Comparison of ENCODE assay signal across 8 cellular contexts in genomic region chr11:67372993-67373915, GRCh38. TPM values are rescaled to one million over a fixed set of nuclear protein-coding genes. Genes with fewer than 3 reads are reported as not detected.
DNase-seq lines count a peak whose midpoint lies in the region; ATAC-seq and TF ChIP-seq lines count a peak whose summit lies in the region.

Gene CLCF1 (minus strand): TSS chr11:67373598. CDS start chr11:67373539, 59 bp downstream.

- H3K27me3 Mint-ChIP-seq in MCF 10A (ENCODE audit: insufficient read depth, unreplicated experiment), result no peaks in the 10 kb centered on the region

- CTCF ChIA-PET in MCF 10A (lab: Yijun Ruan, JAX), result interaction anchor here (0.6 to 19.3 kb wide), 7 partner anchors 9 to 751 kb away, joined by 3 to 659 read pairs (median 3); partner anchors contain the start of gene POLD4

- H3K36me3 Mint-ChIP-seq in MCF 10A (ENCODE audit: insufficient read depth, unreplicated experiment), result peaks cover 11% of the 10 kb centered on the region

- peak within 1 kb of the TSS; percentile 75 for H3K27ac ChIP-seq in HUES64 (ENCODE audit: low read depth, low read length)

- no peaks in the 10 kb centered on the region for H3K9me3 Mint-ChIP-seq in MCF 10A (ENCODE audit: unreplicated experiment)

- peaks cover 37% of the 10 kb centered on the region for H3K4me1 ChIP-seq in HUES64 (ENCODE audit: insufficient read depth, low read length)

- H3K36me3 ChIP-seq in HUES64 (ENCODE audit: insufficient read depth, low read length), result no peaks in the 10 kb centered on the region

- peak within 1 kb of the TSS; percentile 61 for H3K4me3 ChIP-seq in HUES64 (ENCODE audit: low read length)

- H3K9ac ChIP-seq in HUES64 (ENCODE audit: low read depth, low read length), result peak within 1 kb of the TSS; percentile 63; the same call in 1 of the 2 replicates

- no peak for TF ChIP-seq CTCF in MCF 10A (IDR thresholded peaks at IDR 0.05; ENCODE audit: unreplicated experiment)

- H3K4me1 Mint-ChIP-seq in MCF 10A (ENCODE audit: insufficient read depth, unreplicated experiment), result peaks cover 38% of the 10 kb centered on the region

- H3K4me3 Mint-ChIP-seq in MCF 10A (ENCODE audit: unreplicated experiment), result peak within 1 kb of the TSS; percentile 84

- no peaks in the 10 kb centered on the region for H3K9me3 ChIP-seq in HUES64 (ENCODE audit: insufficient read depth, low read depth, low read length)

- no peak for ATAC-seq in HG03045 (IDR thresholded peaks at IDR 0.05; ENCODE audit: unreplicated experiment)

- no TSS peak for BruUV-seq in MCF 10A (replicated peaks; lab: Mats Ljungman, UMichigan)

- WGBS in HUES64, result under 1% methylated on average over 81 of the region's 88 CpGs

- peak; percentile 78 for DNase-seq in D341Med (ENCODE audit: low spot score)
- peak; percentile 63 for DNase-seq in T1000 (lab: John Stamatoyannopoulos, UW)
- DNase-seq in MCF 10A (ENCODE audit: unreplicated experiment), result peak; percentile 69
- peak; percentile 87 for DNase-seq in iris pigment epithelial cell (ENCODE audit: low read depth)
- DNase-seq in stimulated activated CD4-positive, alpha-beta T cell treated with anti-CD3 and anti-CD28 coated beads, Interleukin-1b, Interleukin-23, amount 100 ng/mL, for 48 hours, result peak; percentile 40
- DNase-seq in NCI-H2107 treated with DMSO at 0.1 percent for 48 hours (lab: John Stamatoyannopoulos, UW; ENCODE audit: unreplicated experiment), result no peak

- peak within 1 kb of the TSS; percentile 73 for H3K27ac Mint-ChIP-seq in MCF 10A (ENCODE audit: low read depth, unreplicated experiment)

- intact Hi-C loops in MCF 10A (cut with micrococcal nuclease), result no loop called here

- POLR2A ChIA-PET in MCF 10A (lab: Yijun Ruan, JAX), result interaction anchor here (0.9 to 6.9 kb wide), 10 partner anchors 10 to 606 kb away, joined by 3 to 91 read pairs (median 4); partner anchors contain the start of genes POLD4 and RAD9A

- H3K27me3 ChIP-seq in HUES64 (ENCODE audit: insufficient read depth, low read length), result peaks cover 54% of the 10 kb centered on the region

RNA-seq across cellular contexts. Expression of gene CLCF1, which starts in this region (rescaled TPM):
- 1.6 TPM for polyA plus RNA-seq in HUES64 (2013, experiment 1 of 2)
- 1.7 TPM for polyA plus RNA-seq in HUES64 (2013, experiment 2 of 2)
- total RNA-seq in MCF 10A (2022), result 5.8 and 7.0 TPM in 2 replicates
